ENCODE assay signal across 16 cellular contexts in the genomic region with DNA sequence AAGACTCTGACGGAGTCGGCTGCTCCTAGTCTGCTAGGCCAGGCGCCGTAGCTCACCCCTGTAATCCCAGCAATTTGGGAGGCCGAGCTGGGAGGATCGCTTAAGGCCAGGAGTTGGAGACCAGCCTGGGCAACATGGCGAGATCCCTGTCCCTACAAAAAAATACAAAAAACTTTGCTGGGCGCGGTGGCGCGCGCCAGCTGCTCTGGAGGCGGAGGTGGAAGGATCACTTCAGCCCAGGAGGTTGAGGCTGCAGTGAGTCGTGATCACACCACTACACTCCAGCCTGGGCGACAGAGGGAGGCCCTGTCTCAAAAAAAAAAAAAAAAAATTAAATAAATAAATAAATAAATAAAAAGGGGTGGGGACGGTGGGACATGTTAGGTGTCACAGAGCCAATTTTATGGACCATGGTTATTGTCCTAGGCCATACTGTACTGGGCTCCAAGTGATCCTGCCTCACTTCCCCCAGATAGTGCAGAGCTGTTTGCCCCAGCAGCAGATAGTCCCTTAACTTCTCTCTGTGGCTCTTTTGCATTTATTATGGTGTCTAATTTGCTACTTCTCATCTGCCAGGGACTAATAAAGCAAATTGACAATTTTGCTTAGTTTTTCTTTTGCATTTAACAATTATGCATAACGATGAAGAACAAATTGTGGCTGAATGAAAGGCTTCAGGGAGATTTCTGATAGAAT. TPM values are rescaled to one million over a fixed set of nuclear protein-coding genes. Genes with fewer than 3 reads are reported as not detected.
"Had no signal": no experiment of that assay in that cellular context is flagged by ENCODE, and none has a peak within 500 bp of the region (broad histone marks: within the 10 kb centered on the region; RNA-seq: fewer than 3 reads in every experiment).

No MANE protein-coding gene starts in this region.

- H3K4me3 Mint-ChIP-seq: activated CD4-positive, alpha-beta T cell treated with anti-CD3 and anti-CD28 coated beads, Interleukin-2, amount 10 ng/mL, durations not matched to agents 7 days and 5 days; activated naive CD8-positive, alpha-beta T cell; neural crest cell had no signal

- H3K4me3 ChIP-seq: breast epithelium, esophagus squamous epithelium, SJSA1, tibial artery had no signal

- H3K9me3 Mint-ChIP-seq: activated CD4-positive, alpha-beta T cell treated with anti-CD3 and anti-CD28 coated beads, Interleukin-2, amount 10 ng/mL, durations not matched to agents 7 days and 5 days; neural crest cell had no signal

- H3K27me3 Mint-ChIP-seq: activated CD4-positive, alpha-beta T cell treated with anti-CD3 and anti-CD28 coated beads, Interleukin-2, amount 10 ng/mL, durations not matched to agents 7 days and 5 days; activated naive CD8-positive, alpha-beta T cell had no signal

- H3K27ac ChIP-seq: esophagus squamous epithelium, SJSA1, tibial artery had no signal

- DNase-seq: activated CD4-positive, alpha-beta T cell treated with anti-CD3 and anti-CD28 coated beads, Interleukin-2, amount 10 ng/mL, durations not matched to agents 7 days and 5 days; activated CD4-positive, CD25-positive, alpha-beta regulatory T cell; activated effector memory CD4-positive, alpha-beta T cell treated with Interleukin-2 at 50 U/mL for 16 hours; anterior cingulate cortex; esophagus squamous epithelium; left colon; retina; stimulated activated CD4-positive, alpha-beta T cell treated with anti-CD3 and anti-CD28 coated beads, Interleukin-15, amount 100 ng/mL, for 24 hours; stimulated activated CD4-positive, alpha-beta T cell treated with anti-CD3 and anti-CD28 coated beads, Interleukin-4, amount 100 ng/mL, for 24 hours; T-helper 1 cell had no signal

- H3K27ac Mint-ChIP-seq: activated CD4-positive, alpha-beta T cell treated with anti-CD3 and anti-CD28 coated beads, Interleukin-2, amount 10 ng/mL, durations not matched to agents 7 days and 5 days; activated naive CD8-positive, alpha-beta T cell had no signal

- H3K9me3 ChIP-seq: breast epithelium, esophagus squamous epithelium, SJSA1, tibial artery had no signal

- H3K36me3 ChIP-seq: breast epithelium, esophagus squamous epithelium, SJSA1, tibial artery had no signal

- H3K36me3 Mint-ChIP-seq: activated naive CD8-positive, alpha-beta T cell had no signal

- FAIRE-seq: endometrium had no signal

- H3K27me3 ChIP-seq: breast epithelium, esophagus squamous epithelium, SJSA1, tibial artery had no signal

RNA-seq across cellular contexts. Expression of a gene that starts 5.2 kb away (rescaled TPM):
- total RNA-seq: neural crest cell, SJSA1 had no signal

RNA-seq across cellular contexts. Expression of a gene that starts 45.8 kb away (rescaled TPM):
- total RNA-seq: neural crest cell, SJSA1 had no signal
